ENCODE assay signal across 10 cellular contexts in the genomic region with DNA sequence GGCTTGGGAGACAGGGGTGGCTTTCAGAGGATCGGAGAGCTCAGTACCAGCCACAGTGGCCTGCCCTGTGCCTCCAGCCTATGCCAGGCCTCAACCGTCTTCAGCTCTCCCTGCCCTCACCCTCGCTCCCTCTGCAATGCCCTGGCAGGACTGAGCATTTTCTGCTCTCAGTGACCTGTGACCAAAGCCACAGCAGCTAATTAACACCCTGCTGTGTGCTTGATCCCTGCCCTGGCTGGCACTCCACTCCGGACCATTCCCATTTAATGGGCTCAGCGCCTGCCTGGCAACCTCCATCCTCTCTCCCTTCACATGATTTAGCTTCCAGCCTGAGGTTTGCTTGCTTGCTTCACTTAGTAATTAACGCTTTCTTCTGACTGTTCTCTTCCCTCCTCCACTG.
"Had no signal": no experiment of that assay in that cellular context is flagged by ENCODE, and none has a peak within 500 bp of the region (broad histone marks: within the 10 kb centered on the region; RNA-seq: fewer than 3 reads in every experiment).

No MANE protein-coding gene starts in this region.

- H3K9me3 ChIP-seq: body of pancreas, right lobe of liver had no signal

- H3K4me3 ChIP-seq: body of pancreas, dorsolateral prefrontal cortex, right lobe of liver, spleen had no signal

- ATAC-seq: activated T-helper 17 cell treated with anti-CD3 and anti-CD28 coated beads, Interleukin-2, amount 50 U/mL, for 72 hours; body of pancreas; right lobe of liver; stimulated activated memory B cell treated with anti-CD40 and anti-IgM and Interleukin-4, amounts not matched to agents 10 μg/mL and 1 μg/mL and 100 μg/mL, for 72 hours had no signal

- DNase-seq: activated CD4-positive, alpha-beta T cell treated with anti-CD3 and anti-CD28 coated beads, Interleukin-2, amount 50 U/mL, for 1 hour; activated naive CD4-positive, alpha-beta T cell treated with anti-CD3 and anti-CD28 coated beads for 36 hours; activated T-cell treated with anti-CD3 and anti-CD28 coated beads for 4 hours; body of pancreas; right lobe of liver; spleen; stimulated activated CD4-positive, alpha-beta T cell treated with anti-CD3 and anti-CD28 coated beads, Interleukin-1b, Interleukin-23, amount 100 ng/mL, for 48 hours had no signal

- H3K36me3 ChIP-seq: right lobe of liver, spleen had no signal

- H3K27ac ChIP-seq: body of pancreas, dorsolateral prefrontal cortex, right lobe of liver, spleen had no signal

- H3K27me3 ChIP-seq: body of pancreas, right lobe of liver had no signal

- H3K4me1 ChIP-seq: body of pancreas, right lobe of liver, spleen had no signal
